Comparison of ENCODE assay signal across 1 cellular context in genomic region chr1:157272899-157273774, GRCh38.
TF ChIP-seq lines count a peak whose summit lies in the region.

No MANE protein-coding gene starts in this region.

TF ChIP-seq in HEK293, 187 proteins besides CTCF, POLR2A, EP300 and RAD21 (continued from another document):
- TF ChIP-seq ZNF518A (tag by site-specific recombination; conservative IDR thresholded peaks at IDR 0.05; ENCODE audit: low read depth) (no peak), ZIC2 (tag by site-specific recombination; IDR thresholded peaks at IDR 0.05) (peak; percentile 97), REST (tag by site-specific recombination; IDR thresholded peaks at IDR 0.05) (no peak), ZNF580 (tag by site-specific recombination; IDR thresholded peaks at IDR 0.05) (peak; percentile 82), ZNF704 (tag by site-specific recombination; IDR thresholded peaks at IDR 0.05) (no peak), ZNF692 (tag by site-specific recombination; IDR thresholded peaks at IDR 0.05) (no peak), PRDM6 (tag by site-specific recombination; IDR thresholded peaks at IDR 0.05) (peak; percentile 66; the same call in 1 of the 2 replicates), ZNF140 (tag by site-specific recombination; IDR thresholded peaks at IDR 0.05) (no peak), ZNF585B (tag by site-specific recombination; IDR thresholded peaks at IDR 0.05) (no peak), ZNF529 (tag by site-specific recombination; IDR thresholded peaks at IDR 0.05; ENCODE audit: insufficient replicate concordance) (no peak), ZNF677 (tag by site-specific recombination; IDR thresholded peaks at IDR 0.05) (no peak), ZNF311 (tag by site-specific recombination; IDR thresholded peaks at IDR 0.05; ENCODE audit: borderline replicate concordance) (no peak), ZNF776 (tag by site-specific recombination; IDR thresholded peaks at IDR 0.05; ENCODE audit: borderline replicate concordance) (no peak), ZNF202 (tag by site-specific recombination; IDR thresholded peaks at IDR 0.05; ENCODE audit: borderline replicate concordance) (no peak), ZNF623 (tag by site-specific recombination; IDR thresholded peaks at IDR 0.05) (no peak)
